In genomic region chr10:104253106-104253505, GRCh38 we compare ENCODE assay signal across 12 cellular contexts. TPM values are rescaled to one million over a fixed set of nuclear protein-coding genes. Genes with fewer than 3 reads are reported as not detected.
DNase-seq lines count a peak whose midpoint lies in the region; ATAC-seq and TF ChIP-seq lines count a peak whose summit lies in the region.
"Had no signal": no experiment of that assay in that cellular context is flagged by ENCODE, and none has a peak within 500 bp of the region (broad histone marks: within the 10 kb centered on the region; RNA-seq: fewer than 3 reads in every experiment).

No MANE protein-coding gene starts in this region.

- POLR2A ChIA-PET in naive thymus-derived CD4-positive, alpha-beta T cell (lab: Charles Lee): interaction anchor here (1.5 to 7.4 kb wide), 3 partner anchors 10 to 53 kb away, joined by 3 to 68 read pairs (median 16); partner anchors contain the start of gene GSTO2

- peaks cover 9% of the 10 kb centered on the region for H3K27me3 Mint-ChIP-seq in T-helper 2 cell treated with Interferon-gamma antibody and Interleukin-4, amounts not matched to agents 5 μg/mL and 100 μg/mL, for 36 hours (ENCODE audit: low read depth)
- H3K27me3 Mint-ChIP-seq in naive thymus-derived CD4-positive, alpha-beta T cell: peaks cover 0 to 21% (median 0%) of the 10 kb centered on the region in 5 donors

- H3K9me3 ChIP-seq in adrenal gland (replicated peaks in 1 of 3) (no peaks in the 10 kb centered on the region), gastroesophageal sphincter (no peaks in the 10 kb centered on the region)
- no peaks in the 10 kb centered on the region for H3K9me3 ChIP-seq in naive thymus-derived CD4-positive, alpha-beta T cell (ENCODE audit: control insufficient read depth in 2 of 3, low read length in 3 of 3)
- H3K9me3 ChIP-seq: neutrophil had no signal

- H3K27me3 ChIP-seq in adrenal gland: no peaks in the 10 kb centered on the region
- H3K27me3 ChIP-seq in naive thymus-derived CD4-positive, alpha-beta T cell (ENCODE audit: control insufficient read depth in 2 of 2, insufficient read depth in 2 of 2, low read length in 2 of 2): no peaks in the 10 kb centered on the region
- H3K27me3 ChIP-seq in gastroesophageal sphincter: peaks cover 6% of the 10 kb centered on the region
- H3K27me3 ChIP-seq: neutrophil had no signal

- H3K4me1 Mint-ChIP-seq in T-helper 2 cell treated with Interferon-gamma antibody and Interleukin-4, amounts not matched to agents 5 μg/mL and 100 μg/mL, for 36 hours (ENCODE audit: low read depth): peaks cover 31% of the 10 kb centered on the region
- peaks cover 28 to 40% (median 34%) of the 10 kb centered on the region in 7 donors for H3K4me1 Mint-ChIP-seq in naive thymus-derived CD4-positive, alpha-beta T cell

- TF ChIP-seq CTCF in adrenal gland (IDR thresholded peaks at IDR 0.05): no peak
- no peak for TF ChIP-seq CTCF in gastroesophageal sphincter (IDR thresholded peaks at IDR 0.05)

- intact Hi-C loops in adrenal gland (cut with DNase I): no loop called here
- intact Hi-C loops in naive thymus-derived CD4-positive, alpha-beta T cell (cut with micrococcal nuclease): no loop called here

- peak overlapping the region; percentile 95 for H3K27ac Mint-ChIP-seq in T-helper 2 cell treated with Interferon-gamma antibody and Interleukin-4, amounts not matched to agents 5 μg/mL and 100 μg/mL, for 36 hours
- H3K27ac Mint-ChIP-seq in naive thymus-derived CD4-positive, alpha-beta T cell: peak overlapping the region in 5 of 9 donors; percentile 1 to 94 (median 64)

- H3K4me3 Mint-ChIP-seq in T-helper 2 cell treated with Interferon-gamma antibody and Interleukin-4, amounts not matched to agents 5 μg/mL and 100 μg/mL, for 36 hours: peak overlapping the region; percentile 51
- H3K4me3 Mint-ChIP-seq in naive thymus-derived CD4-positive, alpha-beta T cell: peak overlapping the region; percentile 10 to 98 (median 68)

- CTCF ChIA-PET in naive thymus-derived CD4-positive, alpha-beta T cell (lab: Charles Lee): interaction anchor here (0.8 kb wide), 1 partner anchor 22 kb away, joined by 4 read pairs; no protein-coding TSS in a partner anchor

- no peak for TF ChIP-seq EP300 in gastroesophageal sphincter (IDR thresholded peaks at IDR 0.05)

- H3K9me3 Mint-ChIP-seq in T-helper 2 cell treated with Interferon-gamma antibody and Interleukin-4, amounts not matched to agents 5 μg/mL and 100 μg/mL, for 36 hours: no peaks in the 10 kb centered on the region
- H3K9me3 Mint-ChIP-seq in naive thymus-derived CD4-positive, alpha-beta T cell: no peaks in the 10 kb centered on the region

- no peak for DNase-seq in T-helper 2 cell treated with Interferon-gamma antibody and Interleukin-4, amounts not matched to agents 5 μg/mL and 100 μg/mL, for 36 hours (ENCODE audit: low spot score)
- DNase-seq in T-helper 2 cell: no peak
- DNase-seq in HUDEP-2 (lab: John Stamatoyannopoulos, UW; ENCODE audit: unreplicated experiment in 76 of 76): peak in 73 of 76 experiments; percentile 27 to 90 (median 73)
- DNase-seq in adrenal gland: peak in 4 of 7 donors; percentile 49 to 65 (median 60)
- no peak for DNase-seq in naive thymus-derived CD4-positive, alpha-beta T cell
- no peak for DNase-seq in NCI-H526 (lab: John Stamatoyannopoulos, UW)
- DNase-seq in NCI-H1417 (lab: John Stamatoyannopoulos, UW): no peak
- DNase-seq: caudate nucleus, DMS53, NCI-H1092 had no signal

- H3K36me3 ChIP-seq in adrenal gland (replicated peaks in 1 of 2) (peaks cover 0 to 10% of the 10 kb centered on the region in 2 donors), gastroesophageal sphincter (peaks cover 0 to 3% of the 10 kb centered on the region in 2 donors)
- peaks cover 0 to 11% (median 0%) of the 10 kb centered on the region in 3 experiments for H3K36me3 ChIP-seq in naive thymus-derived CD4-positive, alpha-beta T cell (ENCODE audit: control insufficient read depth in 2 of 3, insufficient read depth in 3 of 3, low read length in 3 of 3)
- H3K36me3 ChIP-seq: neutrophil had no signal

- peak in 1 of 2 donors; percentile 29 for TF ChIP-seq POLR2A in adrenal gland (IDR thresholded peaks at IDR 0.05)
- no peak for TF ChIP-seq POLR2A in gastroesophageal sphincter (IDR thresholded peaks at IDR 0.05)

- peaks cover 23% of the 10 kb centered on the region for H3K36me3 Mint-ChIP-seq in T-helper 2 cell treated with Interferon-gamma antibody and Interleukin-4, amounts not matched to agents 5 μg/mL and 100 μg/mL, for 36 hours (ENCODE audit: low read depth)
- H3K36me3 Mint-ChIP-seq in naive thymus-derived CD4-positive, alpha-beta T cell: peaks cover 3 to 6% (median 3%) of the 10 kb centered on the region in 5 donors

- H3K27ac ChIP-seq in adrenal gland (peak overlapping the region in 2 of 5 donors; percentile 19 to 99), gastroesophageal sphincter (no peak overlapping the region)
- no peak overlapping the region for H3K27ac ChIP-seq in naive thymus-derived CD4-positive, alpha-beta T cell (ENCODE audit: low read depth, low read length)

- WGBS in adrenal gland, 4 donors: 45 to 59% (median 50%) methylated on average over 2 of the region's 2 CpGs
- WGBS in gastroesophageal sphincter (ENCODE audit: low coverage in 1 of 2), 2 donors: 100% methylated on average over 2 of the region's 2 CpGs

- ATAC-seq in naive thymus-derived CD4-positive, alpha-beta T cell: no peak
- ATAC-seq in gastroesophageal sphincter: no peak

- H3K4me3 ChIP-seq in adrenal gland (no peak overlapping the region), gastroesophageal sphincter (no peak overlapping the region)
- H3K4me3 ChIP-seq in naive thymus-derived CD4-positive, alpha-beta T cell (ENCODE audit: low read length): no peak overlapping the region

- peaks cover 27 to 45% of the 10 kb centered on the region in 2 donors for H3K4me1 ChIP-seq in adrenal gland (replicated peaks in 1 of 2)
- peaks cover 9 to 21% of the 10 kb centered on the region in 2 donors for H3K4me1 ChIP-seq in naive thymus-derived CD4-positive, alpha-beta T cell (ENCODE audit: control insufficient read depth in 2 of 2, insufficient read depth in 2 of 2, low read length in 2 of 2)
- H3K4me1 ChIP-seq in gastroesophageal sphincter: peaks cover 6 to 32% (median 10%) of the 10 kb centered on the region in 3 donors

RNA-seq across cellular contexts. Expression of gene GSTO1, which starts 1.6 kb away (rescaled TPM):
- total RNA-seq in adrenal gland (100 to 1,000 TPM; 108 to 186 (median 153) TPM), gastroesophageal sphincter (100 to 1,000 TPM; 124 to 153 (median 149) TPM)
- polyA plus RNA-seq in adrenal gland: 100 to 1,000 TPM; 130 to 203 (median 192) TPM
- total RNA-seq in naive thymus-derived CD4-positive, alpha-beta T cell: 100 to 1,000 TPM in 1 of 5 experiments, 10 to 100 TPM in 4; 28.1 to 129 (median 49.1) TPM
- polyA plus RNA-seq in naive thymus-derived CD4-positive, alpha-beta T cell: 100 to 1,000 TPM; 116 to 141 TPM

RNA-seq across cellular contexts. Expression of gene GSTO2, which starts 15.9 kb away (rescaled TPM):
- 1 to 10 TPM; 3.7 to 8.2 (median 6.2) TPM for total RNA-seq in adrenal gland
- polyA plus RNA-seq in adrenal gland: 10 to 100 TPM in 1 of 3 donors, 1 to 10 TPM in 2; 6.5 to 13.6 (median 7.9) TPM
- total RNA-seq in naive thymus-derived CD4-positive, alpha-beta T cell: 1 to 10 TPM; 1.1 to 2.5 (median 1.4) TPM
- 1 to 10 TPM; 1.0 to 1.3 TPM for polyA plus RNA-seq in naive thymus-derived CD4-positive, alpha-beta T cell
- 1 to 10 TPM in 1 of 4 donors, under 1 TPM in 3; 0.15 to 1.3 (median 0.21) TPM for total RNA-seq in gastroesophageal sphincter

RNA-seq across cellular contexts. Expression of gene CFAP43, which starts 20.9 kb away (rescaled TPM):
- total RNA-seq in adrenal gland: 1 to 10 TPM in 5 of 8 donors, under 1 TPM in 3; 0.28 to 2.3 (median 1.1) TPM
- polyA plus RNA-seq in adrenal gland: 1 to 10 TPM in 2 of 3 donors, under 1 TPM in 1; 0.70 to 4.2 (median 2.3) TPM
- total RNA-seq in naive thymus-derived CD4-positive, alpha-beta T cell: under 1 TPM in 1 of 5 experiments, not detected in 4; 0.17 TPM
- under 1 TPM in 1 of 2 donors, not detected in 1; 0.14 TPM for polyA plus RNA-seq in naive thymus-derived CD4-positive, alpha-beta T cell
- total RNA-seq in gastroesophageal sphincter: under 1 TPM in 3 of 4 donors, not detected in 1; 0.16 to 0.45 (median 0.40) TPM

Comparison
In these comparisons a context has a peak if more than half of its experiments do, and no peak if none do; other contexts are left out.
1. DNase-seq: peak in HUDEP-2 (73 of 76) and adrenal gland (4 of 7); none in T-helper 2 cell treated with Interferon-gamma antibody and Interleukin-4, amounts not matched to agents 5 μg/mL and 100 μg/mL, for 36 hours (single experiment), T-helper 2 cell (0 of 5), naive thymus-derived CD4-positive, alpha-beta T cell (0 of 9), NCI-H526 (0 of 2) and NCI-H1417 (0 of 3).